In the genomic region with DNA sequence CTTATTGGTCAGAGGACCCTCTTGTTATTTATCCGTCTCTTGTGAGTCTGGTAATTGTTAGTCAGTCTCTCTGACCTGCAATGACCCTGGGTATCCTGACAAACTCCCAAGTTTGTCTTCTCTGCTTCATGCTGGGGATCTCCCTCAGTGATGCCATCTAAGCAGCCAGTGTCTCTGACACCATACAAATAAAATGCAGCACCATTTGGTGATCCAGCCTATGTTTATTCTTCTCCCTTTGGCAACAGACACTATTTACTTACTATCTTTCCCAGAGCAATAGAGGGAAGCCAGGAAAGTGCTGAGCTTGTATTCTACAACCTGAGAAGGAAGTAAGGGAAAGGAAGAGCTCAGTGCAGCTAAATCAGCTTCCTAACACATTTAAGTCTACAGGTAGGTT, we compare ENCODE assay signal across 1 cellular context.
A peak's percentile ranks its signal among the peaks of the same experiment; 100 is the strongest.
TF ChIP-seq lines count a peak whose summit lies in the region.

No MANE protein-coding gene starts in this region.

TF ChIP-seq in HepG2, 621 proteins besides CTCF, POLR2A, EP300 and RAD21 (continued from another document and continues in another):
- TF ChIP-seq, protein P1, sequence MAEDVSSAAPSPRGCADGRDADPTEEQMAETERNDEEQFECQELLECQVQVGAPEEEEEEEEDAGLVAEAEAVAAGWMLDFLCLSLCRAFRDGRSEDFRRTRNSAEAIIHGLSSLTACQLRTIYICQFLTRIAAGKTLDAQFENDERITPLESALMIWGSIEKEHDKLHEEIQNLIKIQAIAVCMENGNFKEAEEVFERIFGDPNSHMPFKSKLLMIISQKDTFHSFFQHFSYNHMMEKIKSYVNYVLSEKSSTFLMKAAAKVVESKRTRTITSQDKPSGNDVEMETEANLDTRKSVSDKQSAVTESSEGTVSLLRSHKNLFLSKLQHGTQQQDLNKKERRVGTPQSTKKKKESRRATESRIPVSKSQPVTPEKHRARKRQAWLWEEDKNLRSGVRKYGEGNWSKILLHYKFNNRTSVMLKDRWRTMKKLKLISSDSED (CRISPR knock-in tag; IDR thresholded peaks at IDR 0.05): no peak
- TF ChIP-seq ZFY (CRISPR knock-in tag; IDR thresholded peaks at IDR 0.05) (no peak), ZNF446 (CRISPR knock-in tag; IDR thresholded peaks at IDR 0.05) (no peak), HOXD1 (CRISPR knock-in tag; IDR thresholded peaks at IDR 0.05) (no peak), KLF15 (CRISPR knock-in tag; IDR thresholded peaks at IDR 0.05; ENCODE audit: borderline replicate concordance) (no peak), RFX5 (IDR thresholded peaks at IDR 0.05; ENCODE audit: low read depth, low read length) (no peak), ZNF317 (CRISPR knock-in tag; IDR thresholded peaks at IDR 0.05) (peak; percentile 94), ZNF12 (CRISPR knock-in tag; IDR thresholded peaks at IDR 0.05) (peak; percentile 68; the same call in 1 of the 2 replicates), ZNF891 (CRISPR knock-in tag; IDR thresholded peaks at IDR 0.05) (no peak), NCOA2 (CRISPR knock-in tag; IDR thresholded peaks at IDR 0.05) (peak; percentile 22; the same call in 1 of the 2 replicates), XRCC5 (optimal IDR thresholded peaks at IDR 0.05; ENCODE audit: low read length) (no peak), NRL (CRISPR knock-in tag; IDR thresholded peaks at IDR 0.05; ENCODE audit: borderline replicate concordance) (no peak), ZNF83 (CRISPR knock-in tag; IDR thresholded peaks at IDR 0.05; ENCODE audit: borderline replicate concordance) (no peak), TP53 (CRISPR knock-in tag; conservative IDR thresholded peaks at IDR 0.05) (no peak), SRF (IDR thresholded peaks at IDR 0.05; ENCODE audit: low read depth, low read length) (no peak), ZNF441 (CRISPR knock-in tag; IDR thresholded peaks at IDR 0.05; ENCODE audit: borderline replicate concordance) (no peak), RBAK (CRISPR knock-in tag; IDR thresholded peaks at IDR 0.05) (no peak), CCDC6 (CRISPR knock-in tag; IDR thresholded peaks at IDR 0.05) (no peak), SNAPC2 (CRISPR knock-in tag; IDR thresholded peaks at IDR 0.05) (no peak), ZNF556 (CRISPR knock-in tag; IDR thresholded peaks at IDR 0.05; ENCODE audit: borderline replicate concordance) (no peak), ZNF776 (CRISPR knock-in tag; IDR thresholded peaks at IDR 0.05) (no peak), ZNF224 (CRISPR knock-in tag; IDR thresholded peaks at IDR 0.05) (no peak), KAT8 (CRISPR knock-in tag; IDR thresholded peaks at IDR 0.05) (no peak), ZNF572 (CRISPR knock-in tag; IDR thresholded peaks at IDR 0.05) (no peak), YEATS4 (CRISPR knock-in tag; IDR thresholded peaks at IDR 0.05; ENCODE audit: borderline replicate concordance) (no peak), ZNF331 (CRISPR knock-in tag; IDR thresholded peaks at IDR 0.05) (no peak)
- TF ChIP-seq, protein P2, sequence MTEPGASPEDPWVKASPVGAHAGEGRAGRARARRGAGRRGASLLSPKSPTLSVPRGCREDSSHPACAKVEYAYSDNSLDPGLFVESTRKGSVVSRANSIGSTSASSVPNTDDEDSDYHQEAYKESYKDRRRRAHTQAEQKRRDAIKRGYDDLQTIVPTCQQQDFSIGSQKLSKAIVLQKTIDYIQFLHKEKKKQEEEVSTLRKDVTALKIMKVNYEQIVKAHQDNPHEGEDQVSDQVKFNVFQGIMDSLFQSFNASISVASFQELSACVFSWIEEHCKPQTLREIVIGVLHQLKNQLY (CRISPR knock-in tag; IDR thresholded peaks at IDR 0.05): no peak
- TF ChIP-seq, protein P3, sequence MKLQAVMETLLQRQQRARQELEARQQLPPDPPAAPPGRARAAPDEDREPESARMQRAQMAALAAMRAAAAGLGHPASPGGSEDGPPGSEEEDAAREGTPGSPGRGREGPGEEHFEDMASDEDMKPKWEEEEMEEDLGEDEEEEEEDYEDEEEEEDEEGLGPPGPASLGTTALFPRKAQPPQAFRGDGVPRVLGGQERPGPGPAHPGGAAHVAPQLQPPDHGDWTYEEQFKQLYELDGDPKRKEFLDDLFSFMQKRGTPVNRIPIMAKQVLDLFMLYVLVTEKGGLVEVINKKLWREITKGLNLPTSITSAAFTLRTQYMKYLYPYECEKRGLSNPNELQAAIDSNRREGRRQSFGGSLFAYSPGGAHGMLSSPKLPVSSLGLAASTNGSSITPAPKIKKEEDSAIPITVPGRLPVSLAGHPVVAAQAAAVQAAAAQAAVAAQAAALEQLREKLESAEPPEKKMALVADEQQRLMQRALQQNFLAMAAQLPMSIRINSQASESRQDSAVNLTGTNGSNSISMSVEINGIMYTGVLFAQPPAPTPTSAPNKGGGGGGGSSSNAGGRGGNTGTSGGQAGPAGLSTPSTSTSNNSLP (IDR thresholded peaks at IDR 0.05; ENCODE audit: low read depth, low read length): peak; percentile 79; the same call in 1 of the 2 replicates
- TF ChIP-seq, protein P4, sequence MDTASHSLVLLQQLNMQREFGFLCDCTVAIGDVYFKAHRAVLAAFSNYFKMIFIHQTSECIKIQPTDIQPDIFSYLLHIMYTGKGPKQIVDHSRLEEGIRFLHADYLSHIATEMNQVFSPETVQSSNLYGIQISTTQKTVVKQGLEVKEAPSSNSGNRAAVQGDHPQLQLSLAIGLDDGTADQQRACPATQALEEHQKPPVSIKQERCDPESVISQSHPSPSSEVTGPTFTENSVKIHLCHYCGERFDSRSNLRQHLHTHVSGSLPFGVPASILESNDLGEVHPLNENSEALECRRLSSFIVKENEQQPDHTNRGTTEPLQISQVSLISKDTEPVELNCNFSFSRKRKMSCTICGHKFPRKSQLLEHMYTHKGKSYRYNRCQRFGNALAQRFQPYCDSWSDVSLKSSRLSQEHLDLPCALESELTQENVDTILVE (CRISPR knock-in tag; IDR thresholded peaks at IDR 0.05): 0 out of 2 replicates have a peak, but pooled peaks have one; percentile 33
- TF ChIP-seq, protein P5, sequence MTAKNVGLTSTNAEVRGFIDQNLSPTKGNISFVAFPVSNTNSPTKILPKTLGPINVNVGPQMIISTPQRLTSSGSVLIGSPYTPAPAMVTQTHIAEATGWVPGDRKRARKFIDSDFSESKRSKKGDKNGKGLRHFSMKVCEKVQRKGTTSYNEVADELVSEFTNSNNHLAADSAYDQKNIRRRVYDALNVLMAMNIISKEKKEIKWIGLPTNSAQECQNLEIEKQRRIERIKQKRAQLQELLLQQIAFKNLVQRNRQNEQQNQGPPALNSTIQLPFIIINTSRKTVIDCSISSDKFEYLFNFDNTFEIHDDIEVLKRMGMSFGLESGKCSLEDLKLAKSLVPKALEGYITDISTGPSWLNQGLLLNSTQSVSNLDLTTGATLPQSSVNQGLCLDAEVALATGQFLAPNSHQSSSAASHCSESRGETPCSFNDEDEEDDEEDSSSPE (CRISPR knock-in tag; IDR thresholded peaks at IDR 0.05): no peak
- TF ChIP-seq, protein P6, sequence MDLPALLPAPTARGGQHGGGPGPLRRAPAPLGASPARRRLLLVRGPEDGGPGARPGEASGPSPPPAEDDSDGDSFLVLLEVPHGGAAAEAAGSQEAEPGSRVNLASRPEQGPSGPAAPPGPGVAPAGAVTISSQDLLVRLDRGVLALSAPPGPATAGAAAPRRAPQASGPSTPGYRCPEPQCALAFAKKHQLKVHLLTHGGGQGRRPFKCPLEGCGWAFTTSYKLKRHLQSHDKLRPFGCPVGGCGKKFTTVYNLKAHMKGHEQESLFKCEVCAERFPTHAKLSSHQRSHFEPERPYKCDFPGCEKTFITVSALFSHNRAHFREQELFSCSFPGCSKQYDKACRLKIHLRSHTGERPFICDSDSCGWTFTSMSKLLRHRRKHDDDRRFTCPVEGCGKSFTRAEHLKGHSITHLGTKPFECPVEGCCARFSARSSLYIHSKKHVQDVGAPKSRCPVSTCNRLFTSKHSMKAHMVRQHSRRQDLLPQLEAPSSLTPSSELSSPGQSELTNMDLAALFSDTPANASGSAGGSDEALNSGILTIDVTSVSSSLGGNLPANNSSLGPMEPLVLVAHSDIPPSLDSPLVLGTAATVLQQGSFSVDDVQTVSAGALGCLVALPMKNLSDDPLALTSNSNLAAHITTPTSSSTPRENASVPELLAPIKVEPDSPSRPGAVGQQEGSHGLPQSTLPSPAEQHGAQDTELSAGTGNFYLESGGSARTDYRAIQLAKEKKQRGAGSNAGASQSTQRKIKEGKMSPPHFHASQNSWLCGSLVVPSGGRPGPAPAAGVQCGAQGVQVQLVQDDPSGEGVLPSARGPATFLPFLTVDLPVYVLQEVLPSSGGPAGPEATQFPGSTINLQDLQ (CRISPR knock-in tag; IDR thresholded peaks at IDR 0.05): no peak
- TF ChIP-seq, protein P7, sequence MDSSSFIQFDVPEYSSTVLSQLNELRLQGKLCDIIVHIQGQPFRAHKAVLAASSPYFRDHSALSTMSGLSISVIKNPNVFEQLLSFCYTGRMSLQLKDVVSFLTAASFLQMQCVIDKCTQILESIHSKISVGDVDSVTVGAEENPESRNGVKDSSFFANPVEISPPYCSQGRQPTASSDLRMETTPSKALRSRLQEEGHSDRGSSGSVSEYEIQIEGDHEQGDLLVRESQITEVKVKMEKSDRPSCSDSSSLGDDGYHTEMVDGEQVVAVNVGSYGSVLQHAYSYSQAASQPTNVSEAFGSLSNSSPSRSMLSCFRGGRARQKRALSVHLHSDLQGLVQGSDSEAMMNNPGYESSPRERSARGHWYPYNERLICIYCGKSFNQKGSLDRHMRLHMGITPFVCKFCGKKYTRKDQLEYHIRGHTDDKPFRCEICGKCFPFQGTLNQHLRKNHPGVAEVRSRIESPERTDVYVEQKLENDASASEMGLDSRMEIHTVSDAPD (CRISPR knock-in tag; IDR thresholded peaks at IDR 0.05): peak; percentile 85
- TF ChIP-seq, protein P8, sequence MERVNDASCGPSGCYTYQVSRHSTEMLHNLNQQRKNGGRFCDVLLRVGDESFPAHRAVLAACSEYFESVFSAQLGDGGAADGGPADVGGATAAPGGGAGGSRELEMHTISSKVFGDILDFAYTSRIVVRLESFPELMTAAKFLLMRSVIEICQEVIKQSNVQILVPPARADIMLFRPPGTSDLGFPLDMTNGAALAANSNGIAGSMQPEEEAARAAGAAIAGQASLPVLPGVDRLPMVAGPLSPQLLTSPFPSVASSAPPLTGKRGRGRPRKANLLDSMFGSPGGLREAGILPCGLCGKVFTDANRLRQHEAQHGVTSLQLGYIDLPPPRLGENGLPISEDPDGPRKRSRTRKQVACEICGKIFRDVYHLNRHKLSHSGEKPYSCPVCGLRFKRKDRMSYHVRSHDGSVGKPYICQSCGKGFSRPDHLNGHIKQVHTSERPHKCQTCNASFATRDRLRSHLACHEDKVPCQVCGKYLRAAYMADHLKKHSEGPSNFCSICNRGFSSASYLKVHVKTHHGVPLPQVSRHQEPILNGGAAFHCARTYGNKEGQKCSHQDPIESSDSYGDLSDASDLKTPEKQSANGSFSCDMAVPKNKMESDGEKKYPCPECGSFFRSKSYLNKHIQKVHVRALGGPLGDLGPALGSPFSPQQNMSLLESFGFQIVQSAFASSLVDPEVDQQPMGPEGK (CRISPR knock-in tag; IDR thresholded peaks at IDR 0.05): no peak
- TF ChIP-seq, protein P9, sequence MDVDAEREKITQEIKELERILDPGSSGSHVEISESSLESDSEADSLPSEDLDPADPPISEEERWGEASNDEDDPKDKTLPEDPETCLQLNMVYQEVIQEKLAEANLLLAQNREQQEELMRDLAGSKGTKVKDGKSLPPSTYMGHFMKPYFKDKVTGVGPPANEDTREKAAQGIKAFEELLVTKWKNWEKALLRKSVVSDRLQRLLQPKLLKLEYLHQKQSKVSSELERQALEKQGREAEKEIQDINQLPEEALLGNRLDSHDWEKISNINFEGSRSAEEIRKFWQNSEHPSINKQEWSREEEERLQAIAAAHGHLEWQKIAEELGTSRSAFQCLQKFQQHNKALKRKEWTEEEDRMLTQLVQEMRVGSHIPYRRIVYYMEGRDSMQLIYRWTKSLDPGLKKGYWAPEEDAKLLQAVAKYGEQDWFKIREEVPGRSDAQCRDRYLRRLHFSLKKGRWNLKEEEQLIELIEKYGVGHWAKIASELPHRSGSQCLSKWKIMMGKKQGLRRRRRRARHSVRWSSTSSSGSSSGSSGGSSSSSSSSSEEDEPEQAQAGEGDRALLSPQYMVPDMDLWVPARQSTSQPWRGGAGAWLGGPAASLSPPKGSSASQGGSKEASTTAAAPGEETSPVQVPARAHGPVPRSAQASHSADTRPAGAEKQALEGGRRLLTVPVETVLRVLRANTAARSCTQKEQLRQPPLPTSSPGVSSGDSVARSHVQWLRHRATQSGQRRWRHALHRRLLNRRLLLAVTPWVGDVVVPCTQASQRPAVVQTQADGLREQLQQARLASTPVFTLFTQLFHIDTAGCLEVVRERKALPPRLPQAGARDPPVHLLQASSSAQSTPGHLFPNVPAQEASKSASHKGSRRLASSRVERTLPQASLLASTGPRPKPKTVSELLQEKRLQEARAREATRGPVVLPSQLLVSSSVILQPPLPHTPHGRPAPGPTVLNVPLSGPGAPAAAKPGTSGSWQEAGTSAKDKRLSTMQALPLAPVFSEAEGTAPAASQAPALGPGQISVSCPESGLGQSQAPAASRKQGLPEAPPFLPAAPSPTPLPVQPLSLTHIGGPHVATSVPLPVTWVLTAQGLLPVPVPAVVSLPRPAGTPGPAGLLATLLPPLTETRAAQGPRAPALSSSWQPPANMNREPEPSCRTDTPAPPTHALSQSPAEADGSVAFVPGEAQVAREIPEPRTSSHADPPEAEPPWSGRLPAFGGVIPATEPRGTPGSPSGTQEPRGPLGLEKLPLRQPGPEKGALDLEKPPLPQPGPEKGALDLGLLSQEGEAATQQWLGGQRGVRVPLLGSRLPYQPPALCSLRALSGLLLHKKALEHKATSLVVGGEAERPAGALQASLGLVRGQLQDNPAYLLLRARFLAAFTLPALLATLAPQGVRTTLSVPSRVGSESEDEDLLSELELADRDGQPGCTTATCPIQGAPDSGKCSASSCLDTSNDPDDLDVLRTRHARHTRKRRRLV (CRISPR knock-in tag; IDR thresholded peaks at IDR 0.05): no peak
- TF ChIP-seq, protein P10, sequence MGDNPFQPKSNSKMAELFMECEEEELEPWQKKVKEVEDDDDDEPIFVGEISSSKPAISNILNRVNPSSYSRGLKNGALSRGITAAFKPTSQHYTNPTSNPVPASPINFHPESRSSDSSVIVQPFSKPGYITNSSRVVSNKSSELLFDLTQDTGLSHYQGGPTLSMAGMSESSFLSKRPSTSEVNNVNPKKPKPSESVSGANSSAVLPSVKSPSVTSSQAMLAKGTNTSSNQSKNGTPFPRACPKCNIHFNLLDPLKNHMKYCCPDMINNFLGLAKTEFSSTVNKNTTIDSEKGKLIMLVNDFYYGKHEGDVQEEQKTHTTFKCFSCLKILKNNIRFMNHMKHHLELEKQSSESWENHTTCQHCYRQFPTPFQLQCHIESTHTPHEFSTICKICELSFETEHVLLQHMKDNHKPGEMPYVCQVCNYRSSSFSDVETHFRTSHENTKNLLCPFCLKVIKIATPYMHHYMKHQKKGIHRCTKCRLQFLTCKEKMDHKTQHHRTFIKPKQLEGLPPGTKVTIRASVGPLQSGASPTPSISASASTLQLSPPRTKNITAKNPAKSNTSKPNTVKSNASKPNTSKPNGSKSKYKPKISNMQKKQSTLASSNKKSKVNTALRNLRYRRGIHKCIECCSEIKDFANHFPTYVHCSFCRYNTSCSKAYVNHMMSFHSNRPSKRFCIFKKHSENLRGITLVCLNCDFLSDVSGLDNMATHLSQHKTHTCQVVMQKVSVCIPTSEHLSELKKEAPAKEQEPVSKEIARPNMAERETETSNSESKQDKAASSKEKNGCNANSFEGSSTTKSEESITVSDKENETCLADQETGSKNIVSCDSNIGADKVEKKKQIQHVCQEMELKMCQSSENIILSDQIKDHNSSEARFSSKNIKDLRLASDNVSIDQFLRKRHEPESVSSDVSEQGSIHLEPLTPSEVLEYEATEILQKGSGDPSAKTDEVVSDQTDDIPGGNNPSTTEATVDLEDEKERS (CRISPR knock-in tag; IDR thresholded peaks at IDR 0.05): no peak
